ENCODE assay signal across 8 cellular contexts in genomic region chr12:56118688-56119045, GRCh38. TPM values are rescaled to one million over a fixed set of nuclear protein-coding genes. Genes with fewer than 3 reads are reported as not detected.
DNase-seq lines count a peak whose midpoint lies in the region; ATAC-seq and TF ChIP-seq lines count a peak whose summit lies in the region.

No MANE protein-coding gene starts in this region.

- H3K4me1 ChIP-seq in PC-3 (ENCODE audit: insufficient read depth, low read length) = peaks cover 27% of the 10 kb centered on the region
- H3K4me1 ChIP-seq in esophagus (ENCODE audit: control insufficient read depth in 2 of 2, insufficient read depth in 2 of 2, low read length in 1 of 2) = no peaks in the 10 kb centered on the region
- peaks cover 0 to 46% (median 30%) of the 10 kb centered on the region in 4 donors for H3K4me1 ChIP-seq in sigmoid colon

- peak overlapping the region; percentile 82 for H2AFZ ChIP-seq in PC-3 (ENCODE audit: low read length)

- peaks cover 8% of the 10 kb centered on the region for H3F3A ChIP-seq in PC-3 (ENCODE audit: low read length, unreplicated experiment)

- BruUV-seq in PC-3 (replicated peaks; lab: Mats Ljungman, UMichigan) = no TSS peak

- TF ChIP-seq CTCF in PC-3 (conservative IDR thresholded peaks at IDR 0.05; ENCODE audit: low read depth, low read length) = no peak
- no peak for TF ChIP-seq CTCF in sigmoid colon (IDR thresholded peaks at IDR 0.05)

- peaks cover 23% of the 10 kb centered on the region for H3K4me1 Mint-ChIP-seq in activated naive CD4-positive, alpha-beta T cell treated with anti-CD3 and anti-CD28 coated beads for 36 hours (ENCODE audit: low read depth)

- no peaks in the 10 kb centered on the region for H3K9me2 ChIP-seq in PC-3 (replicated peaks; ENCODE audit: low read length)

- H3K36me3 Mint-ChIP-seq in activated naive CD4-positive, alpha-beta T cell treated with anti-CD3 and anti-CD28 coated beads for 36 hours (ENCODE audit: low read depth) = peaks cover 23% of the 10 kb centered on the region

- H3K9me3 Mint-ChIP-seq in activated naive CD4-positive, alpha-beta T cell treated with anti-CD3 and anti-CD28 coated beads for 36 hours = no peaks in the 10 kb centered on the region

- TF ChIP-seq EP300 in sigmoid colon (IDR thresholded peaks at IDR 0.05) = no peak

- POLR2A ChIA-PET in PC-3 (lab: Charles Lee; ENCODE audit: unreplicated experiment) = interaction anchor here (0.6 to 1.4 kb wide), 5 partner anchors 9 to 607 kb away, joined by 3 to 14 read pairs (median 7); partner anchors contain the start of genes ESYT1, PA2G4 and SMARCC2

- H3K27ac ChIP-seq in PC-3 (ENCODE audit: low read length) (peak overlapping the region; percentile 57), esophagus (ENCODE audit: low read depth in 2 of 2, low read length in 1 of 2) (peak overlapping the region; percentile 97 to 98), sigmoid colon (peak overlapping the region; percentile 87 to 98 (median 94))

- no peak for TF ChIP-seq POLR2A in sigmoid colon (IDR thresholded peaks at IDR 0.05)

- H3K4me3 ChIP-seq in PC-3 (ENCODE audit: low read length) = peak overlapping the region; percentile 96
- peak overlapping the region; percentile 57 to 74 for H3K4me3 ChIP-seq in esophagus (ENCODE audit: low read depth in 1 of 2, low read length in 2 of 2)
- H3K4me3 ChIP-seq in sigmoid colon = peak overlapping the region; percentile 59 to 88 (median 68)

- DNase-seq in activated naive CD4-positive, alpha-beta T cell treated with anti-CD3 and anti-CD28 coated beads for 36 hours = no peak
- no peak for DNase-seq in activated naive CD4-positive, alpha-beta T cell (lab: John Stamatoyannopoulos, UW)
- DNase-seq in PC-3 (no peak), sigmoid colon (no peak), amniotic stem cell (lab: John Stamatoyannopoulos, UW) (no peak), DMS153 treated with DMSO at 0.1 percent for 48 hours (lab: John Stamatoyannopoulos, UW; ENCODE audit: unreplicated experiment) (no peak)

- CTCF ChIA-PET in activated naive CD4-positive, alpha-beta T cell treated with anti-CD3 and anti-CD28 coated beads for 36 hours (lab: Charles Lee) = interaction anchor here (0.5 to 7.9 kb wide), 30 partner anchors 10 to 380 kb away, joined by 3 to 86 read pairs (median 6); partner anchors contain the start of genes ANKRD52, ESYT1, IL23A and MYL6B
- CTCF ChIA-PET in PC-3 (lab: Charles Lee) = interaction anchor here (0.5 to 2.9 kb wide), 7 partner anchors 9 to 1911 kb away, joined by 3 to 37 read pairs (median 7); partner anchors contain the start of genes ESYT1, MYL6, PA2G4 and SMARCC2

- peaks cover 33% of the 10 kb centered on the region for H3K79me2 ChIP-seq in PC-3 (ENCODE audit: low read length)

- H3K9ac ChIP-seq in PC-3 (ENCODE audit: low read length) = peak overlapping the region; percentile 78

- H3K9me3 ChIP-seq in PC-3 (ENCODE audit: low read length) (no peaks in the 10 kb centered on the region), esophagus (ENCODE audit: control insufficient read depth in 2 of 2, insufficient read depth in 1 of 2, low read depth in 1 of 2, low read length in 1 of 2) (no peaks in the 10 kb centered on the region), sigmoid colon (no peaks in the 10 kb centered on the region)

- H3K27me3 ChIP-seq in PC-3 (ENCODE audit: low read length) (no peaks in the 10 kb centered on the region), esophagus (ENCODE audit: control insufficient read depth in 1 of 2, insufficient read depth in 2 of 2, low read length in 2 of 2) (no peaks in the 10 kb centered on the region), sigmoid colon (no peaks in the 10 kb centered on the region)

- no peaks in the 10 kb centered on the region for H3K27me3 Mint-ChIP-seq in activated naive CD4-positive, alpha-beta T cell treated with anti-CD3 and anti-CD28 coated beads for 36 hours (ENCODE audit: low read depth)

- peak overlapping the region; percentile 94 for H3K4me2 ChIP-seq in PC-3 (ENCODE audit: low read length)

- ATAC-seq in PC-3 (peak; percentile 3), GM18870 (IDR thresholded peaks at IDR 0.05; ENCODE audit: unreplicated experiment) (no peak)

- H4K20me1 ChIP-seq in PC-3 (ENCODE audit: low read length) = no peaks in the 10 kb centered on the region

- H3K4me3 Mint-ChIP-seq in activated naive CD4-positive, alpha-beta T cell treated with anti-CD3 and anti-CD28 coated beads for 36 hours = peak overlapping the region; percentile 97

- peak overlapping the region; percentile 99 for H3K27ac Mint-ChIP-seq in activated naive CD4-positive, alpha-beta T cell treated with anti-CD3 and anti-CD28 coated beads for 36 hours

- intact Hi-C loops in activated naive CD4-positive, alpha-beta T cell treated with anti-CD3 and anti-CD28 coated beads for 36 hours (cut with micrococcal nuclease) = loop anchor here (1.0 to 10.0 kb wide), 19 partner anchors 8 to 1134 kb away; partner anchors contain the start of genes ANKRD52, CS, DNAJC14 and IL23A
- intact Hi-C loops in PC-3 (cut with micrococcal nuclease) (loop anchor here (1.0 to 5.0 kb wide), 5 partner anchors 39 to 106 kb away; partner anchors contain the start of genes MYL6, NABP2 and SMARCC2), sigmoid colon (cut with DNase I) (loop anchor here (1.0 to 5.0 kb wide), 4 partner anchors 40 to 1404 kb away; partner anchors contain the start of genes DDIT3, MBD6, MYL6 and NABP2)

- WGBS in esophagus, 2 donors = 3 to 6% methylated on average over 10 of the region's 10 CpGs
- 1 to 6% methylated on average over 10 of the region's 10 CpGs for WGBS in sigmoid colon, 2 donors

- H3K36me3 ChIP-seq in PC-3 (ENCODE audit: low read depth, low read length) (peaks cover 6% of the 10 kb centered on the region), esophagus (ENCODE audit: control insufficient read depth in 2 of 2, insufficient read depth in 2 of 2, low read length in 1 of 2) (peaks cover 0 to 9% of the 10 kb centered on the region in 2 donors), sigmoid colon (peaks cover 10 to 28% (median 14%) of the 10 kb centered on the region in 4 donors)

RNA-seq across cellular contexts. Expression of gene ZC3H10, which starts 0.6 kb away (rescaled TPM):
- total RNA-seq in activated naive CD4-positive, alpha-beta T cell treated with anti-CD3 and anti-CD28 coated beads for 36 hours = 1 to 10 TPM; 6.4 to 6.6 TPM
- total RNA-seq in PC-3 (2014; rRNA removed) (4.8 and 5.6 TPM in 2 replicates), sigmoid colon (1 to 10 TPM; 3.9 to 6.9 (median 4.8) TPM)
- polyA plus RNA-seq in esophagus (1 to 10 TPM; 1.4 to 2.2 TPM), sigmoid colon (1 to 10 TPM; 1.2 to 3.8 (median 1.4) TPM)

RNA-seq across cellular contexts. Expression of gene RPL41, which starts 2.2 kb away (rescaled TPM):
- total RNA-seq in activated naive CD4-positive, alpha-beta T cell treated with anti-CD3 and anti-CD28 coated beads for 36 hours = 1,000 to 10,000 TPM; 5,971 to 6,299 TPM
- total RNA-seq in PC-3 (2014; rRNA removed) (3,106 and 3,551 TPM in 2 replicates), sigmoid colon (1,000 to 10,000 TPM; 1,926 to 5,407 (median 3,655) TPM)
- polyA plus RNA-seq in esophagus (1,000 to 10,000 TPM; 1,736 to 6,738 TPM), sigmoid colon (1,000 to 10,000 TPM; 6,021 to 9,845 (median 6,338) TPM)

RNA-seq across cellular contexts. Expression of gene ESYT1, which starts 9.4 kb away (rescaled TPM):
- 10 to 100 TPM; 87.4 to 88.9 TPM for total RNA-seq in activated naive CD4-positive, alpha-beta T cell treated with anti-CD3 and anti-CD28 coated beads for 36 hours
- total RNA-seq in PC-3 (2014; rRNA removed) = 120 and 176 TPM in 2 replicates
- 10 to 100 TPM; 15.6 to 36.6 TPM for polyA plus RNA-seq in esophagus
- total RNA-seq in sigmoid colon = 100 to 1,000 TPM in 1 of 4 donors, 10 to 100 TPM in 3; 67.6 to 102 (median 88.7) TPM
- polyA plus RNA-seq in sigmoid colon = 10 to 100 TPM in 2 of 3 donors, 1 to 10 TPM in 1; 9.0 to 73.9 (median 13.8) TPM

RNA-seq across cellular contexts. Expression of gene PA2G4, which starts 14.3 kb away (rescaled TPM):
- total RNA-seq in activated naive CD4-positive, alpha-beta T cell treated with anti-CD3 and anti-CD28 coated beads for 36 hours = 100 to 1,000 TPM; 398 to 411 TPM
- total RNA-seq in PC-3 (2014; rRNA removed) = 391 and 406 TPM in 2 replicates
- polyA plus RNA-seq in esophagus = 100 to 1,000 TPM; 103 to 180 TPM
- 100 to 1,000 TPM in 3 of 4 donors, 10 to 100 TPM in 1; 52.9 to 157 (median 110) TPM for total RNA-seq in sigmoid colon
- polyA plus RNA-seq in sigmoid colon = 100 to 1,000 TPM in 1 of 3 donors, 10 to 100 TPM in 2; 68.4 to 136 (median 73.9) TPM

RNA-seq across cellular contexts. Expression of gene MYL6B, which starts 33.7 kb away (rescaled TPM):
- total RNA-seq in activated naive CD4-positive, alpha-beta T cell treated with anti-CD3 and anti-CD28 coated beads for 36 hours = 10 to 100 TPM; 49.2 to 57.5 TPM
- total RNA-seq in PC-3 (2014; rRNA removed) (153 and 178 TPM in 2 replicates), sigmoid colon (10 to 100 TPM; 37.7 to 90.6 (median 64.1) TPM)
- polyA plus RNA-seq in esophagus (10 to 100 TPM; 57.3 to 57.7 TPM), sigmoid colon (10 to 100 TPM; 26.4 to 63.7 (median 32.3) TPM)
